Comparison of ENCODE assay signal across 15 cellular contexts in the genomic region with DNA sequence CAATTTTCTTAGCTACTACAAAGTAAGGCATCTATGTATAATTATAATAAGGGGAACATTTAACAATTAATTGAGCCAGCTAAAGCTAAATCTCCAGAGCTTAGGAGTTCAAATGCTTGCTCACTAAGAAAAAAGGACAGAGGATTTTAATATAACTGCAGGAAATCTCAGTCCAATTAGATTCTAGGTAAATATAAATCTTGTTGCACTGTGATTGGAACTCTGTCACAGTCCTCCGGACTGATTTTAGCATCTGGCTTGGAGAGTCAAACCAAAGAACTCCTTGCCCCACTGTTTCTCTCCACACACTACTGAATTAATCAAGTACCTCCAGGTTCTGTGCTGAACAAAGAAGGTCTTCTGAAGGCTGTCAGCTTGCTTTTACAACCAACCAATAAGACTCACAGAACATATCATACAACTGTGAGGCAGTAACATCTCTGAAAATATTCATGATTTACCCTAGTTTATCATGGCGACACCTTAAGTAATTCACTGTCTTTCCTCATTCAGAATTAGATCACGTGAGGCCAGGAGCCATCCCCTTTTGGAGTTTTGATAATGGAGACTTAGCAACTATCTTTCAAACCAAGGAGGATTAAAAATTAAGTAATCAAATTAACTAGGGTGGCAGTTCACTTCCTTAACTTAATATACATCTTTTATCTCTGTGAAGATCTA.
"Had no signal": no experiment of that assay in that cellular context is flagged by ENCODE, and none has a peak within 500 bp of the region (broad histone marks: within the 10 kb centered on the region; RNA-seq: fewer than 3 reads in every experiment).

No MANE protein-coding gene starts in this region.

- H3K9ac ChIP-seq: parathyroid adenoma had no signal

- ATAC-seq: stimulated activated naive B cell treated with anti-CD40 and anti-IgM and Interleukin-4, amounts not matched to agents 10 μg/mL and 1 μg/mL and 100 μg/mL, for 72 hours had no signal

- H3K9me3 ChIP-seq: breast epithelium, right atrium auricular region, transverse colon had no signal

- H3K27ac ChIP-seq: breast epithelium, parathyroid adenoma, right atrium auricular region, transverse colon had no signal

- H3K27me3 Mint-ChIP-seq: activated naive CD8-positive, alpha-beta T cell; stimulated activated naive B cell treated with anti-CD40 and anti-IgM and Interleukin-4, amounts not matched to agents 10 μg/mL and 1 μg/mL and 100 μg/mL, for 72 hours had no signal

- DNase-seq: activated CD4-positive, alpha-beta T cell treated with anti-CD3 and anti-CD28 coated beads, Interleukin-2, amount 50 U/mL, for 4 hours; activated CD4-positive, CD25-positive, alpha-beta regulatory T cell treated with anti-CD3 and anti-CD28 coated beads, Interleukin-2, amount 50 U/mL, for 72 hours; activated effector memory CD4-positive, alpha-beta T cell treated with anti-CD3 and anti-CD28 coated beads, Interleukin-2, amount 50 U/mL, for 16 hours; activated T-cell treated with anti-CD3 and anti-CD28 coated beads, Interleukin-2, amount 50 U/mL, for 1 hour; anterior cingulate cortex; stimulated activated naive B cell treated with anti-CD40 and anti-IgM and Interleukin-4, amounts not matched to agents 10 μg/mL and 1 μg/mL and 100 μg/mL, for 72 hours; transverse colon had no signal

- H3K4me3 Mint-ChIP-seq: activated naive CD8-positive, alpha-beta T cell; stimulated activated naive B cell treated with anti-CD40 and anti-IgM and Interleukin-4, amounts not matched to agents 10 μg/mL and 1 μg/mL and 100 μg/mL, for 72 hours had no signal

- H3K27me3 ChIP-seq: breast epithelium, right atrium auricular region, transverse colon had no signal

- H3K27ac Mint-ChIP-seq: activated naive CD8-positive, alpha-beta T cell; stimulated activated naive B cell treated with anti-CD40 and anti-IgM and Interleukin-4, amounts not matched to agents 10 μg/mL and 1 μg/mL and 100 μg/mL, for 72 hours had no signal

- H3K36me3 ChIP-seq: breast epithelium, right atrium auricular region, transverse colon had no signal

- FAIRE-seq: colon, frontal cortex, keratinocyte had no signal

- H3K9me3 Mint-ChIP-seq: stimulated activated naive B cell treated with anti-CD40 and anti-IgM and Interleukin-4, amounts not matched to agents 10 μg/mL and 1 μg/mL and 100 μg/mL, for 72 hours had no signal

- H3K4me3 ChIP-seq: breast epithelium, right atrium auricular region, smooth muscle cell, transverse colon had no signal
